In genomic region chr5:448061-448765, GRCh38 we compare ENCODE assay signal across 1 cellular context.
TF ChIP-seq lines count a peak whose summit lies in the region.

No MANE protein-coding gene starts in this region.

TF ChIP-seq in SK-N-SH treated with all-trans-retinoic acid at 6 μM for 48 hours, 23 proteins besides CTCF, POLR2A, EP300 and RAD21 (continued from another document):
- TF ChIP-seq SNAI2 (CRISPR knock-in tag; IDR thresholded peaks at IDR 0.05) = no peak
- no peak for TF ChIP-seq OSR1 (CRISPR knock-in tag; IDR thresholded peaks at IDR 0.05)
- TF ChIP-seq POU6F1 (CRISPR knock-in tag; IDR thresholded peaks at IDR 0.05; ENCODE audit: borderline replicate concordance, low read depth) = no peak
- TF ChIP-seq TSHZ2 (CRISPR knock-in tag; IDR thresholded peaks at IDR 0.05) = no peak
- TF ChIP-seq ISL1 (CRISPR knock-in tag; IDR thresholded peaks at IDR 0.05) = no peak
- TF ChIP-seq ZFP3 (CRISPR knock-in tag; IDR thresholded peaks at IDR 0.05) = no peak
TF ChIP-seq in SK-N-SH treated with all-trans-retinoic acid at 6 μM for 48 hours: peak in this region for 0.
